30 cellular contexts compared by ENCODE assay signal in the genomic region with DNA sequence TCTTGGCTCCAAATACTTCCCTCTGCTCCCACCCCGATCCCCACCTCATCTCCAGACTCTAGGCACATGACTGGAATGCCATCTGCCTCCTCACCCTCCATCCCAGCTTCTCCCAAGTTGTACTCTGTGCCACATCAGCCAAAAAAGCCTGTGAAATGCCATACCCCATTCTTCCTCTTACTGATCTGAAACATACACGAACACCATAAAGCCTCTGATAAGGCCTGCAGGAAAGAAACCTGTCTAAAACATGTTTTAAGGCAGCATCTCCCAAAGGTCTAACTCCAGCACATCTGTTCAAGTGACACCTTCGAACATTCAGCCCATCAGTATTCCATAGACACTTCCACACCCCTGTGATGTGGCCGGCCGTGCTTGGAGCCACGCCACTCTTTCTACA.
"Had no signal": no experiment of that assay in that cellular context is flagged by ENCODE, and none has a peak within 500 bp of the region (broad histone marks: within the 10 kb centered on the region; RNA-seq: fewer than 3 reads in every experiment).

No MANE protein-coding gene starts in this region.

- H3K27ac Mint-ChIP-seq: activated B cell treated with CpG ODN at 0.5 μM for 24 hours; activated CD8-positive, alpha-beta T cell treated with anti-CD3 and anti-CD28 coated beads for 36 hours; activated naive CD4-positive, alpha-beta T cell treated with anti-CD3 and anti-CD28 coated beads, Interleukin-2, amount 10 ng/mL, durations not matched to agents 7 days and 5 days; activated naive CD4-positive, alpha-beta T cell treated with anti-CD3 and anti-CD28 coated beads, Interleukin-2, amount 50 U/mL, for 72 hours; activated naive CD8-positive, alpha-beta T cell treated with anti-CD3 and anti-CD28 coated beads, Interleukin-2, amount 10 ng/mL, durations not matched to agents 7 days and 5 days; dendritic cell treated with granulocyte-macrophage colony-stimulating factor and Interleukin-4, amounts not matched to agents 40 ng/mL and 50 ng/mL, for 4 days; endodermal cell; T-helper 17 cell; T-helper 2 cell treated with Interferon-gamma antibody and Interleukin-4, amounts not matched to agents 5 μg/mL and 100 μg/mL, for 36 hours had no signal

- H3K4me1 Mint-ChIP-seq: activated B cell treated with CpG ODN at 0.5 μM for 24 hours; activated naive CD4-positive, alpha-beta T cell treated with anti-CD3 and anti-CD28 coated beads, Interleukin-2, amount 10 ng/mL, durations not matched to agents 7 days and 5 days; activated naive CD8-positive, alpha-beta T cell treated with anti-CD3 and anti-CD28 coated beads, Interleukin-2, amount 10 ng/mL, durations not matched to agents 7 days and 5 days; central memory CD8-positive, alpha-beta T cell; endodermal cell had no signal

- H3K4me3 Mint-ChIP-seq: activated B cell treated with CpG ODN at 0.5 μM for 24 hours; activated CD8-positive, alpha-beta T cell treated with anti-CD3 and anti-CD28 coated beads for 36 hours; activated naive CD4-positive, alpha-beta T cell treated with anti-CD3 and anti-CD28 coated beads, Interleukin-2, amount 10 ng/mL, durations not matched to agents 7 days and 5 days; activated naive CD8-positive, alpha-beta T cell treated with anti-CD3 and anti-CD28 coated beads, Interleukin-2, amount 10 ng/mL, durations not matched to agents 7 days and 5 days; activated T-helper 1 cell treated with anti-CD3 and anti-CD28 coated beads, Interleukin-12 subunit alpha, Interleukin-12 subunit beta, Interleukin-2, Interleukin-4 antibody, amounts not matched to agents 30 ng/mL and 10 ng/mL and 1 ng/mL, durations not matched to agents 14 hours and 24 hours and 36 hours; central memory CD8-positive, alpha-beta T cell; dendritic cell treated with granulocyte-macrophage colony-stimulating factor and Interleukin-4, amounts not matched to agents 40 ng/mL and 50 ng/mL, for 4 days; endodermal cell; T-helper 17 cell; T-helper 2 cell treated with Interferon-gamma antibody and Interleukin-4, amounts not matched to agents 5 μg/mL and 100 μg/mL, for 36 hours had no signal

- H3K36me3 Mint-ChIP-seq: activated naive CD4-positive, alpha-beta T cell treated with anti-CD3 and anti-CD28 coated beads, Interleukin-2, amount 10 ng/mL, durations not matched to agents 7 days and 5 days; activated naive CD4-positive, alpha-beta T cell treated with anti-CD3 and anti-CD28 coated beads, Interleukin-2, amount 50 U/mL, for 72 hours; activated naive CD8-positive, alpha-beta T cell treated with anti-CD3 and anti-CD28 coated beads, Interleukin-2, amount 10 ng/mL, durations not matched to agents 7 days and 5 days had no signal

- ATAC-seq: activated CD4-positive, CD25-positive, alpha-beta regulatory T cell treated with anti-CD3 and anti-CD28 coated beads, Interleukin-2, amount 50 U/mL, for 24 hours; activated CD8-positive, alpha-beta T cell treated with anti-CD3 and anti-CD28 coated beads for 36 hours; activated naive CD4-positive, alpha-beta T cell treated with anti-CD3 and anti-CD28 coated beads, Interleukin-2, amount 50 U/mL, for 72 hours; esophagus mucosa; T-helper 17 cell had no signal

- H3K27me3 ChIP-seq: ascending aorta had no signal

- H3K4me3 ChIP-seq: ascending aorta, coronary artery, dorsolateral prefrontal cortex had no signal

- H3K9me3 Mint-ChIP-seq: activated B cell treated with CpG ODN at 0.5 μM for 24 hours; activated CD8-positive, alpha-beta T cell treated with anti-CD3 and anti-CD28 coated beads for 36 hours; activated naive CD4-positive, alpha-beta T cell treated with anti-CD3 and anti-CD28 coated beads, Interleukin-2, amount 10 ng/mL, durations not matched to agents 7 days and 5 days; activated naive CD4-positive, alpha-beta T cell treated with anti-CD3 and anti-CD28 coated beads, Interleukin-2, amount 50 U/mL, for 72 hours; activated naive CD8-positive, alpha-beta T cell treated with anti-CD3 and anti-CD28 coated beads, Interleukin-2, amount 10 ng/mL, durations not matched to agents 7 days and 5 days; activated T-helper 1 cell treated with anti-CD3 and anti-CD28 coated beads, Interleukin-12 subunit alpha, Interleukin-12 subunit beta, Interleukin-2, Interleukin-4 antibody, amounts not matched to agents 30 ng/mL and 10 ng/mL and 1 ng/mL, durations not matched to agents 14 hours and 24 hours and 36 hours; central memory CD8-positive, alpha-beta T cell; dendritic cell treated with granulocyte-macrophage colony-stimulating factor and Interleukin-4, amounts not matched to agents 40 ng/mL and 50 ng/mL, for 4 days; endodermal cell; T-helper 2 cell treated with Interferon-gamma antibody and Interleukin-4, amounts not matched to agents 5 μg/mL and 100 μg/mL, for 36 hours had no signal

- H3K4me1 ChIP-seq: ascending aorta had no signal

- H3K27ac ChIP-seq: ascending aorta, brain microvascular endothelial cell, coronary artery, dorsolateral prefrontal cortex, WERI-Rb-1 had no signal

- H3K36me3 ChIP-seq: brain microvascular endothelial cell had no signal

- DNase-seq: activated B cell treated with CpG ODN at 0.5 μM for 24 hours; activated CD4-positive, alpha-beta T cell treated with anti-CD3 and anti-CD28 coated beads for 48 hours; activated CD4-positive, alpha-beta T cell treated with anti-CD3 and anti-CD28 coated beads, Interleukin-2, amount 50 U/mL, for 1 hour; activated CD4-positive, alpha-beta T cell treated with anti-CD3 and anti-CD28 coated beads, Interleukin-2, amount 50 U/mL, for 48 hours; activated CD8-positive, alpha-beta memory T cell treated with anti-CD3 and anti-CD28 coated beads for 24 hours; activated CD8-positive, alpha-beta T cell treated with anti-CD3 and anti-CD28 coated beads for 36 hours; activated gamma-delta T cell; activated naive CD4-positive, alpha-beta T cell; activated naive CD4-positive, alpha-beta T cell treated with anti-CD3 and anti-CD28 coated beads, Interleukin-2, amount 10 ng/mL, durations not matched to agents 7 days and 5 days; activated naive CD8-positive, alpha-beta T cell treated with anti-CD3 and anti-CD28 coated beads, Interleukin-2, amount 10 ng/mL, durations not matched to agents 7 days and 5 days; activated T-cell treated with anti-CD3 and anti-CD28 coated beads, Interleukin-2, amount 50 U/mL, for 1 hour; activated T-cell treated with anti-CD3 and anti-CD28 coated beads, Interleukin-2, amount 50 U/mL, for 48 hours; brain microvascular endothelial cell; dorsolateral prefrontal cortex; effector memory CD4-positive, alpha-beta T cell; endodermal cell; foreskin fibroblast; T-helper 1 cell; T-helper 17 cell; T1000; WERI-Rb-1 had no signal

- H3K9me3 ChIP-seq: ascending aorta had no signal

- H3K27me3 Mint-ChIP-seq: dendritic cell treated with granulocyte-macrophage colony-stimulating factor and Interleukin-4, amounts not matched to agents 40 ng/mL and 50 ng/mL, for 4 days had no signal
